ENCODE assay signal across 13 cellular contexts in genomic region chr18:49628993-49629795, GRCh38.
DNase-seq lines count a peak whose midpoint lies in the region; ATAC-seq and TF ChIP-seq lines count a peak whose summit lies in the region.
"Had no signal": no experiment of that assay in that cellular context is flagged by ENCODE, and none has a peak within 500 bp of the region (broad histone marks: within the 10 kb centered on the region; RNA-seq: fewer than 3 reads in every experiment).

No MANE protein-coding gene starts in this region.

- no peak overlapping the region for H3K4me2 ChIP-seq in GM23338

- peaks cover 11% of the 10 kb centered on the region for H3K4me1 Mint-ChIP-seq in GM23338

- TF ChIP-seq CTCF in GM23338 (conservative IDR thresholded peaks at IDR 0.05; ENCODE audit: low read depth in 2 of 2), result peak; percentile 55 to 59
- peak; percentile 37 for TF ChIP-seq CTCF in astrocyte of the cerebellum (IDR thresholded peaks at IDR 0.05; ENCODE audit: low read depth, low read length, missing control alignments)
- no peak for TF ChIP-seq CTCF in GM13976 (IDR thresholded peaks at IDR 0.05; ENCODE audit: borderline replicate concordance, control extremely low read depth, extremely low read depth, insufficient read depth, missing control alignments)

- no peaks in the 10 kb centered on the region for H3K9me3 Mint-ChIP-seq in GM23338
- H3K9me3 Mint-ChIP-seq: T-helper 1 cell treated with Interleukin-12 subunit alpha and Interleukin-12 subunit beta and Interleukin-4 antibody, amounts not matched to agents 30 μg/mL and 1 μg/mL, for 36 hours had no signal

- H3K27me3 Mint-ChIP-seq in GM23338 (ENCODE audit: insufficient read depth, low read depth, poor library complexity), result peaks cover 5% of the 10 kb centered on the region

- H3K27me3 ChIP-seq in GM23338 (ENCODE audit: insufficient read depth), result no peaks in the 10 kb centered on the region
- H3K27me3 ChIP-seq: gastroesophageal sphincter had no signal

- H3K4me1 ChIP-seq in GM23338 (ENCODE audit: insufficient read depth), result no peaks in the 10 kb centered on the region

- H3K4me3 ChIP-seq in GM23338 (no peak overlapping the region), astrocyte of the cerebellum (ENCODE audit: low read depth, low read length) (no peak overlapping the region)
- H3K4me3 ChIP-seq: gastroesophageal sphincter, GM12878 had no signal

- peaks cover 4% of the 10 kb centered on the region; the same call in 1 of the 2 replicates for H3K9me2 ChIP-seq in GM23338 (ENCODE audit: insufficient read depth)

- intact Hi-C loops in sciatic nerve (cut with DNase I), result no loop called here

- H3K27ac ChIP-seq in GM23338 (ENCODE audit: low read depth), result no peak overlapping the region
- H3K27ac ChIP-seq: gastroesophageal sphincter had no signal

- H3K36me3 ChIP-seq in GM23338 (ENCODE audit: insufficient read depth), result no peaks in the 10 kb centered on the region
- H3K36me3 ChIP-seq: gastroesophageal sphincter had no signal

- peak; percentile 47 for DNase-seq in GM23338 (ENCODE audit: low spot score)
- DNase-seq in astrocyte of the cerebellum (ENCODE audit: low read depth), result no peak
- peak; percentile 46 for DNase-seq in islet precursor cell
- DNase-seq in sciatic nerve (ENCODE audit: low spot score), result no peak
- no peak for DNase-seq in GM13976 (ENCODE audit: low spot score)
- DNase-seq in NCI-H1436 treated with DMSO at 0.1 percent for 48 hours (lab: John Stamatoyannopoulos, UW), result no peak
- DNase-seq: activated effector memory CD4-positive, alpha-beta T cell treated with anti-CD3 and anti-CD28 coated beads, Interleukin-2, amount 50 U/mL, for 16 hours; NCI-H1048 had no signal

- H3K79me2 ChIP-seq in GM23338 (replicated peaks; ENCODE audit: insufficient read depth), result no peaks in the 10 kb centered on the region

- H3K27ac Mint-ChIP-seq in GM23338, result no peak overlapping the region
- H3K27ac Mint-ChIP-seq: T-helper 1 cell treated with Interleukin-12 subunit alpha and Interleukin-12 subunit beta and Interleukin-4 antibody, amounts not matched to agents 30 μg/mL and 1 μg/mL, for 36 hours had no signal

- H4K20me1 ChIP-seq in GM23338 (replicated peaks; ENCODE audit: insufficient read depth), result no peaks in the 10 kb centered on the region

- in situ Hi-C loops in astrocyte of the cerebellum (cut with HindIII; ENCODE audit: low sequenced_read_pairs) (loop anchor here (5.0 kb wide), 1 partner anchor 37 kb away; no protein-coding TSS in a partner anchor), GM13976 (cut with MboI; ENCODE audit: low sequenced_read_pairs, unreplicated experiment) (no loop called here)

- H3K36me3 Mint-ChIP-seq in GM23338 (ENCODE audit: low read depth), result no peaks in the 10 kb centered on the region

- peak; percentile 77 for ATAC-seq in GM23338
- peak; percentile 71 for ATAC-seq in sciatic nerve
- ATAC-seq in HG03196 (IDR thresholded peaks at IDR 0.05; ENCODE audit: unreplicated experiment), result no peak
- no peak for ATAC-seq in HG02973 (IDR thresholded peaks at IDR 0.05; ENCODE audit: unreplicated experiment)
- ATAC-seq: gastroesophageal sphincter, GM12878 had no signal

- no peak overlapping the region for H3K4me3 Mint-ChIP-seq in GM23338
- H3K4me3 Mint-ChIP-seq: T-helper 1 cell treated with Interleukin-12 subunit alpha and Interleukin-12 subunit beta and Interleukin-4 antibody, amounts not matched to agents 30 μg/mL and 1 μg/mL, for 36 hours had no signal

- no peaks in the 10 kb centered on the region for H3F3A ChIP-seq in GM23338 (replicated peaks; ENCODE audit: low read depth)

- H2AFZ ChIP-seq in GM23338, result peak overlapping the region; percentile 66; the same call in 1 of the 2 replicates

TF ChIP-seq in GM23338, 12 proteins besides CTCF, POLR2A, EP300 and RAD21 (continues in another document):
- TF ChIP-seq REST (IDR thresholded peaks at IDR 0.05; ENCODE audit: unreplicated experiment), result no peak
- TF ChIP-seq, protein P1, sequence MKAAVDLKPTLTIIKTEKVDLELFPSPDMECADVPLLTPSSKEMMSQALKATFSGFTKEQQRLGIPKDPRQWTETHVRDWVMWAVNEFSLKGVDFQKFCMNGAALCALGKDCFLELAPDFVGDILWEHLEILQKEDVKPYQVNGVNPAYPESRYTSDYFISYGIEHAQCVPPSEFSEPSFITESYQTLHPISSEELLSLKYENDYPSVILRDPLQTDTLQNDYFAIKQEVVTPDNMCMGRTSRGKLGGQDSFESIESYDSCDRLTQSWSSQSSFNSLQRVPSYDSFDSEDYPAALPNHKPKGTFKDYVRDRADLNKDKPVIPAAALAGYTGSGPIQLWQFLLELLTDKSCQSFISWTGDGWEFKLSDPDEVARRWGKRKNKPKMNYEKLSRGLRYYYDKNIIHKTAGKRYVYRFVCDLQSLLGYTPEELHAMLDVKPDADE (IDR thresholded peaks at IDR 0.05), result no peak
- no peak for TF ChIP-seq POLR2AphosphoS5 (IDR thresholded peaks at IDR 0.05; ENCODE audit: low read depth)
- TF ChIP-seq EZH2 (IDR thresholded peaks at IDR 0.05; ENCODE audit: low read depth, unreplicated experiment), result no peak
- no peak for TF ChIP-seq EZH2phosphoT487 (IDR thresholded peaks at IDR 0.05; ENCODE audit: unreplicated experiment)
- no peak for TF ChIP-seq NANOG (IDR thresholded peaks at IDR 0.05; ENCODE audit: borderline replicate concordance)

Comparison
In these comparisons a context has a peak if more than half of its experiments do, and no peak if none do; other contexts are left out.
1. ATAC-seq: peak in GM23338 (single experiment) and sciatic nerve (single experiment); none in HG03196 (single experiment) and HG02973 (single experiment).
2. DNase-seq: peak in GM23338 (single experiment) and islet precursor cell (single experiment); none in astrocyte of the cerebellum (single experiment), sciatic nerve (single experiment), GM13976 (single experiment) and NCI-H1436 treated with DMSO at 0.1 percent for 48 hours (single experiment).